ENCODE assay signal across 8 cellular contexts in genomic region chr1:12143631-12144155, GRCh38. TPM values are rescaled to one million over a fixed set of nuclear protein-coding genes. Genes with fewer than 3 reads are reported as not detected.
DNase-seq lines count a peak whose midpoint lies in the region; ATAC-seq and TF ChIP-seq lines count a peak whose summit lies in the region.

No MANE protein-coding gene starts in this region.

- no peaks in the 10 kb centered on the region for H3K27me3 Mint-ChIP-seq in CD14-positive monocyte (ENCODE audit: low read depth in 3 of 3)
- no peaks in the 10 kb centered on the region for H3K27me3 Mint-ChIP-seq in activated B cell treated with CpG ODN at 0.5 μM for 24 hours

- H3K4me3 Mint-ChIP-seq in CD14-positive monocyte (peak overlapping the region; percentile 54 to 80), activated B cell treated with CpG ODN at 0.5 μM for 24 hours (peak overlapping the region; percentile 41)

- TF ChIP-seq CTCF in CD14-positive monocyte (IDR thresholded peaks at IDR 0.05) (no peak), activated B cell treated with CpG ODN at 0.5 μM for 24 hours (IDR thresholded peaks at IDR 0.05) (no peak), fibroblast of mammary gland (conservative IDR thresholded peaks at IDR 0.05; ENCODE audit: control insufficient read depth, insufficient read depth, low read depth, low read length) (no peak)

- H3K27ac Mint-ChIP-seq in CD14-positive monocyte: peak overlapping the region; percentile 95 to 99 (median 99)
- H3K27ac Mint-ChIP-seq in activated B cell treated with CpG ODN at 0.5 μM for 24 hours: peak overlapping the region; percentile 79

- ATAC-seq in HG02588 (IDR thresholded peaks at IDR 0.05; ENCODE audit: unreplicated experiment): peak; percentile 35
- ATAC-seq in activated B cell treated with CpG ODN at 0.5 μM for 24 hours (ENCODE audit: low read depth): peak; percentile 72
- ATAC-seq in HG03039 (IDR thresholded peaks at IDR 0.05; ENCODE audit: unreplicated experiment): no peak
- no peak for ATAC-seq in GM21737 (IDR thresholded peaks at IDR 0.05; ENCODE audit: unreplicated experiment)

- H3K4me1 Mint-ChIP-seq in CD14-positive monocyte (peaks cover 97% of the 10 kb centered on the region), activated B cell treated with CpG ODN at 0.5 μM for 24 hours (peaks cover 71% of the 10 kb centered on the region)

- POLR2A ChIA-PET in activated B cell treated with CpG ODN at 0.5 μM for 24 hours (lab: Charles Lee): interaction anchor here (0.5 to 7.7 kb wide), 4 partner anchors 7 to 55 kb away, joined by 5 to 86 read pairs (median 11); no protein-coding TSS in a partner anchor

- H3K9me3 Mint-ChIP-seq in CD14-positive monocyte (peaks cover 0 to under 1% (median 0%) of the 10 kb centered on the region in 7 donors), activated B cell treated with CpG ODN at 0.5 μM for 24 hours (no peaks in the 10 kb centered on the region)

- H3K36me3 Mint-ChIP-seq in CD14-positive monocyte: peaks cover 25 to 36% of the 10 kb centered on the region in 2 donors
- no peaks in the 10 kb centered on the region for H3K36me3 Mint-ChIP-seq in activated B cell treated with CpG ODN at 0.5 μM for 24 hours (ENCODE audit: low read depth)

- DNase-seq in CD14-positive monocyte (ENCODE audit: low spot score) (peak; percentile 95), activated B cell treated with CpG ODN at 0.5 μM for 24 hours (no peak), fibroblast of mammary gland (ENCODE audit: low read depth) (peak; percentile 97), occipital lobe (lab: John Stamatoyannopoulos, UW) (peak; percentile 30), NCI-H2081 (lab: John Stamatoyannopoulos, UW) (no peak)

- CTCF ChIA-PET in activated B cell treated with CpG ODN at 0.5 μM for 24 hours (lab: Charles Lee): no interaction called here

- no peak overlapping the region for H3K4me3 ChIP-seq in fibroblast of mammary gland (ENCODE audit: control insufficient read depth, low read depth, low read length)

- intact Hi-C loops in CD14-positive monocyte (cut with micrococcal nuclease): loop anchor here in 1 of 2 donors (5.0 kb wide), 1 partner anchor 34 kb away; no protein-coding TSS in a partner anchor
- intact Hi-C loops in activated B cell treated with CpG ODN at 0.5 μM for 24 hours (cut with micrococcal nuclease): loop anchor here (1.0 to 5.0 kb wide), 2 partner anchors 9 to 39 kb away; no protein-coding TSS in a partner anchor

RNA-seq across cellular contexts. Expression of gene TNFRSF1B, which starts 23.1 kb away (rescaled TPM):
- polyA plus RNA-seq in CD14-positive monocyte: 100 to 1,000 TPM; 436 to 761 TPM
- total RNA-seq in activated B cell treated with CpG ODN at 0.5 μM for 24 hours (89.0 and 98.6 TPM in 2 replicates), occipital lobe (3.1 TPM)

Comparison
In these comparisons a context has a peak if more than half of its experiments do, and no peak if none do; other contexts are left out.
1. DNase-seq: peak in CD14-positive monocyte (single experiment), fibroblast of mammary gland (single experiment) and occipital lobe (single experiment); none in activated B cell treated with CpG ODN at 0.5 μM for 24 hours (single experiment) and NCI-H2081 (0 of 2).
2. ATAC-seq: peak in HG02588 (single experiment) and activated B cell treated with CpG ODN at 0.5 μM for 24 hours (single experiment); none in HG03039 (single experiment) and GM21737 (single experiment).
3. RNA of gene TNFRSF1B, which starts 23.1 kb away (total RNA-seq): 89.0 to 98.6 TPM in activated B cell treated with CpG ODN at 0.5 μM for 24 hours; 3.1 TPM in occipital lobe (single experiment); every median in the first group is over 10 times any median in the second.